In genomic region chr16:23485257-23485614, GRCh38 we compare ENCODE assay signal across 17 cellular contexts. TPM values are rescaled to one million over a fixed set of nuclear protein-coding genes. Genes with fewer than 3 reads are reported as not detected.
DNase-seq lines count a peak whose midpoint lies in the region; ATAC-seq and TF ChIP-seq lines count a peak whose summit lies in the region.
"Had no signal": no experiment of that assay in that cellular context is flagged by ENCODE, and none has a peak within 500 bp of the region (broad histone marks: within the 10 kb centered on the region; RNA-seq: fewer than 3 reads in every experiment).

No MANE protein-coding gene starts in this region.

- peaks cover 4% of the 10 kb centered on the region for H3K4me1 ChIP-seq in mucosa of descending colon (ENCODE audit: low read depth)
- H3K4me1 ChIP-seq: BE2C, Caco-2 had no signal

- peaks cover 80% of the 10 kb centered on the region for H3K36me3 Mint-ChIP-seq in central memory CD8-positive, alpha-beta T cell (ENCODE audit: insufficient read depth)

- no peak overlapping the region for H3K4me3 ChIP-seq in mucosa of descending colon
- H3K4me3 ChIP-seq: BLaER1 had no signal

- H3K9me3 ChIP-seq in mucosa of descending colon, result no peaks in the 10 kb centered on the region
- H3K9me3 ChIP-seq: BE2C, BLaER1, Caco-2 had no signal

- DNase-seq in central memory CD8-positive, alpha-beta T cell (ENCODE audit: low spot score in 2 of 2), result no peak
- DNase-seq in mucosa of descending colon, result no peak
- DNase-seq in germinal center (ENCODE audit: low spot score), result no peak
- DNase-seq in NCI-H1694 (lab: John Stamatoyannopoulos, UW), result no peak
- DNase-seq: 8988T; ACHN; BE2C; C1 segment of cervical spinal cord; Caco-2; Calu3; CD4-positive, alpha-beta memory T cell; CD4-positive, CD25-positive, alpha-beta regulatory T cell; DMS79 treated with DMSO at 0.1 percent for 48 hours; GF-D8 had no signal

- no peaks in the 10 kb centered on the region for H3K36me3 ChIP-seq in mucosa of descending colon (ENCODE audit: low read depth)

- H3K4me1 Mint-ChIP-seq in central memory CD8-positive, alpha-beta T cell, result peaks cover 31% of the 10 kb centered on the region
- H3K4me1 Mint-ChIP-seq: CD14-positive monocyte; CD4-positive, CD25-positive, alpha-beta regulatory T cell had no signal

- no peak for TF ChIP-seq CTCF in mucosa of descending colon (IDR thresholded peaks at IDR 0.05)

- H3K9me3 Mint-ChIP-seq in central memory CD8-positive, alpha-beta T cell, result no peaks in the 10 kb centered on the region
- H3K9me3 Mint-ChIP-seq: CD14-positive monocyte; CD4-positive, alpha-beta memory T cell; CD4-positive, CD25-positive, alpha-beta regulatory T cell had no signal

- peak overlapping the region; percentile 32 for H3K27ac Mint-ChIP-seq in central memory CD8-positive, alpha-beta T cell (ENCODE audit: low read depth)
- H3K27ac Mint-ChIP-seq: CD4-positive, CD25-positive, alpha-beta regulatory T cell had no signal

- no peaks in the 10 kb centered on the region for H3K27me3 Mint-ChIP-seq in central memory CD8-positive, alpha-beta T cell
- H3K27me3 Mint-ChIP-seq: CD4-positive, alpha-beta memory T cell; CD4-positive, CD25-positive, alpha-beta regulatory T cell had no signal

- ATAC-seq in central memory CD8-positive, alpha-beta T cell (replicated peaks; ENCODE audit: extremely low read depth, poor library complexity, severe bottlenecking), result no peak
- ATAC-seq in mucosa of descending colon, result peak; percentile 72
- no peak for ATAC-seq in GM21360 (IDR thresholded peaks at IDR 0.05; ENCODE audit: unreplicated experiment)

- H3K4me3 Mint-ChIP-seq in central memory CD8-positive, alpha-beta T cell, result no peak overlapping the region
- H3K4me3 Mint-ChIP-seq: CD14-positive monocyte; CD4-positive, alpha-beta memory T cell; CD4-positive, CD25-positive, alpha-beta regulatory T cell had no signal

- intact Hi-C loops in mucosa of descending colon (cut with DNase I, micrococcal nuclease), result no loop called here

RNA-seq across cellular contexts. Expression of gene GGA2, which starts 25.1 kb away (rescaled TPM):
- 10 to 100 TPM; 37.9 to 62.6 (median 47.6) TPM for total RNA-seq in mucosa of descending colon

RNA-seq across cellular contexts. Expression of gene COG7, which starts 32.2 kb away (rescaled TPM):
- 10 to 100 TPM; 25.4 to 40.5 (median 32.6) TPM for total RNA-seq in mucosa of descending colon
